ENCODE assay signal across 8 cellular contexts in genomic region chr11:62804310-62805043, GRCh38. TPM values are rescaled to one million over a fixed set of nuclear protein-coding genes. Genes with fewer than 3 reads are reported as not detected.
A peak's percentile ranks its signal among the peaks of the same experiment; 100 is the strongest.
DNase-seq lines count a peak whose midpoint lies in the region; ATAC-seq and TF ChIP-seq lines count a peak whose summit lies in the region.

No MANE protein-coding gene starts in this region.

- peaks cover 3% of the 10 kb centered on the region for H3K79me2 ChIP-seq in parathyroid adenoma

- peaks cover 3% of the 10 kb centered on the region for H3K4me1 ChIP-seq in parathyroid adenoma

- H3K4me2 ChIP-seq in parathyroid adenoma (ENCODE audit: low read length), result peak overlapping the region; percentile 57

- peak overlapping the region; percentile 53 for H2AFZ ChIP-seq in parathyroid adenoma

- DNase-seq in Daoy (ENCODE audit: low read depth), result peak; percentile 22
- peak; percentile 60 for DNase-seq in fibroblast of the aortic adventitia (ENCODE audit: low read depth)
- no peak for DNase-seq in GOT3 (lab: John Stamatoyannopoulos, UW)
- DNase-seq in NCI-H748 (lab: John Stamatoyannopoulos, UW; ENCODE audit: unreplicated experiment), result no peak

- H3K27me3 ChIP-seq in parathyroid adenoma (ENCODE audit: control insufficient read depth, insufficient read depth, low read length), result no peaks in the 10 kb centered on the region

- H3K9ac ChIP-seq in parathyroid adenoma, result no peak overlapping the region

- H3K4me3 ChIP-seq in fibroblast of the aortic adventitia (ENCODE audit: low read depth, low read length), result peak overlapping the region; percentile 97
- H3K4me3 ChIP-seq in parathyroid adenoma (ENCODE audit: low read depth, low read length), result peak overlapping the region; percentile 63

- H3K9me3 ChIP-seq in parathyroid adenoma (ENCODE audit: control insufficient read depth, low read length), result no peaks in the 10 kb centered on the region

- TF ChIP-seq CTCF in VCaP (conservative IDR thresholded peaks at IDR 0.05), result no peak
- TF ChIP-seq CTCF in fibroblast of the aortic adventitia (IDR thresholded peaks at IDR 0.05; ENCODE audit: insufficient read depth, low read length), result no peak
- TF ChIP-seq CTCF in parathyroid adenoma (IDR thresholded peaks at IDR 0.05), result no peak

- H3K27ac ChIP-seq in VCaP, result peak overlapping the region; percentile 80
- peak overlapping the region; percentile 64 for H3K27ac ChIP-seq in parathyroid adenoma

- H3K36me3 ChIP-seq in parathyroid adenoma (ENCODE audit: control insufficient read depth, insufficient read depth, low read length), result no peaks in the 10 kb centered on the region

- peak; percentile 3 for ATAC-seq in HG02678 (IDR thresholded peaks at IDR 0.05; ENCODE audit: unreplicated experiment)
- no peak for ATAC-seq in GM19467 (IDR thresholded peaks at IDR 0.05; ENCODE audit: unreplicated experiment)

RNA-seq across cellular contexts. Expression of gene NXF1, which starts 0.8 kb away (rescaled TPM):
- 28.4 and 29.3 TPM in 2 replicates for total RNA-seq in Daoy (2014; rRNA removed; shearing (Covaris generic))
- 27.8 and 77.6 TPM in 2 replicates for total RNA-seq in fibroblast of the aortic adventitia (ENCODE audit: low replicate concordance)

RNA-seq across cellular contexts. Expression of gene TMEM223, which starts 12.7 kb away (rescaled TPM):
- total RNA-seq in Daoy (2014; rRNA removed; shearing (Covaris generic)), result 23.2 and 32.2 TPM in 2 replicates
- 4.5 and 14.7 TPM in 2 replicates for total RNA-seq in fibroblast of the aortic adventitia (ENCODE audit: low replicate concordance)

RNA-seq across cellular contexts. Expression of gene TMEM179B, which starts 17.3 kb away (rescaled TPM):
- total RNA-seq in Daoy (2014; rRNA removed; shearing (Covaris generic)), result 40.8 and 64.5 TPM in 2 replicates
- total RNA-seq in fibroblast of the aortic adventitia (ENCODE audit: low replicate concordance), result 39.4 and 54.7 TPM in 2 replicates

RNA-seq across cellular contexts. Expression of gene STX5, which starts 27.4 kb away (rescaled TPM):
- 26.0 and 28.2 TPM in 2 replicates for total RNA-seq in Daoy (2014; rRNA removed; shearing (Covaris generic))
- 20.4 and 42.8 TPM in 2 replicates for total RNA-seq in fibroblast of the aortic adventitia (ENCODE audit: low replicate concordance)

RNA-seq across cellular contexts. Expression of gene TEX54, which starts 28.2 kb away (rescaled TPM):
- total RNA-seq in Daoy (2014; rRNA removed; shearing (Covaris generic)), result not detected in 2 replicates
- total RNA-seq in fibroblast of the aortic adventitia (ENCODE audit: low replicate concordance), result 0.54 TPM in 1 of 2 replicates, not detected in the other

Comparison
In these comparisons a context has a peak if more than half of its experiments do, and no peak if none do; other contexts are left out.
1. DNase-seq: peak in Daoy (single experiment) and fibroblast of the aortic adventitia (single experiment); none in GOT3 (single experiment) and NCI-H748 (single experiment).